ENCODE assay signal across 13 cellular contexts in genomic region chr3:171585029-171585428, GRCh38.
"Had no signal": no experiment of that assay in that cellular context is flagged by ENCODE, and none has a peak within 500 bp of the region (broad histone marks: within the 10 kb centered on the region; RNA-seq: fewer than 3 reads in every experiment).

No MANE protein-coding gene starts in this region.

- H3K27ac ChIP-seq: esophagus muscularis mucosa, neural progenitor cell, ovary, suprapubic skin had no signal

- H3K9ac ChIP-seq: neural progenitor cell had no signal

- H3K4me3 ChIP-seq: esophagus muscularis mucosa, lung, neural progenitor cell, ovary, suprapubic skin had no signal

- H3K4me1 ChIP-seq: esophagus muscularis mucosa, neural progenitor cell, suprapubic skin had no signal

- H3K27me3 ChIP-seq: esophagus muscularis mucosa, neural progenitor cell, ovary, suprapubic skin had no signal

- H3K36me3 ChIP-seq: esophagus muscularis mucosa, neural progenitor cell, ovary, suprapubic skin had no signal

- H2AFZ ChIP-seq: neural progenitor cell had no signal

- H3K4me2 ChIP-seq: neural progenitor cell had no signal

- DNase-seq: activated CD4-positive, CD25-positive, alpha-beta regulatory T cell treated with anti-CD3 and anti-CD28 coated beads, Interleukin-2, amount 50 U/mL, for 72 hours; activated naive CD4-positive, alpha-beta T cell treated with anti-CD3 and anti-CD28 coated beads for 36 hours; activated naive CD8-positive, alpha-beta T cell treated with anti-CD3 and anti-CD28 coated beads, Interleukin-2, amount 50 U/mL, for 24 hours; activated T-cell treated with anti-CD3 and anti-CD28 coated beads for 4 hours; aorta; left colon; ovary; T-helper 9 cell had no signal

- H3K9me3 ChIP-seq: esophagus muscularis mucosa, ovary, suprapubic skin had no signal

- ATAC-seq: activated naive CD8-positive, alpha-beta T cell treated with anti-CD3 and anti-CD28 coated beads, Interleukin-2, amount 50 U/mL, for 24 hours; left colon; sciatic nerve had no signal
